ENCODE assay signal across 8 cellular contexts in genomic region chr17:1229354-1229890, GRCh38. TPM values are rescaled to one million over a fixed set of nuclear protein-coding genes. Genes with fewer than 3 reads are reported as not detected.
A peak's percentile ranks its signal among the peaks of the same experiment; 100 is the strongest.
DNase-seq lines count a peak whose midpoint lies in the region; ATAC-seq and TF ChIP-seq lines count a peak whose summit lies in the region.

No MANE protein-coding gene starts in this region.

- peaks cover 70% of the 10 kb centered on the region for H3K27me3 ChIP-seq in left ventricle myocardium inferior (ENCODE audit: low read depth)

- H3K36me3 ChIP-seq in left ventricle myocardium inferior = no peaks in the 10 kb centered on the region

- peak overlapping the region; percentile 60 for H3K27ac ChIP-seq in left ventricle myocardium inferior (replicated peaks)

- peak; percentile 40 for DNase-seq in EL
- DNase-seq in NOMO-1 treated with dmso at 0.1 percent for 144 hours (lab: John Stamatoyannopoulos, UW; ENCODE audit: unreplicated experiment) = peak; percentile 86
- DNase-seq in activated T-helper 9 cell treated with anti-CD3 and anti-CD28 coated beads, Interleukin-2, amount 50 U/mL, for 16 hours (ENCODE audit: low read depth) = peak; percentile 18
- DNase-seq in left ventricle myocardium inferior = peak; percentile 73
- peak; percentile 61 for DNase-seq in retina
- DNase-seq in NCI-H446 (lab: John Stamatoyannopoulos, UW) = no peak
- DNase-seq in NCI-H2171 treated with DMSO at 0.1 percent for 48 hours (lab: John Stamatoyannopoulos, UW) = no peak

- no peaks in the 10 kb centered on the region for H3K9me3 ChIP-seq in left ventricle myocardium inferior (replicated peaks)

- intact Hi-C loops in left ventricle myocardium inferior (cut with micrococcal nuclease) = no loop called here

- peak overlapping the region; percentile 69 for H3K4me3 ChIP-seq in left ventricle myocardium inferior

- ATAC-seq in GM21737 (IDR thresholded peaks at IDR 0.05; ENCODE audit: unreplicated experiment) = peak; percentile 41

- H3K4me1 ChIP-seq in left ventricle myocardium inferior = peaks cover 40% of the 10 kb centered on the region

- no peak for TF ChIP-seq CTCF in left ventricle myocardium inferior (IDR thresholded peaks at IDR 0.05; ENCODE audit: borderline replicate concordance)

RNA-seq across cellular contexts. Expression of gene BHLHA9, which starts 40.8 kb away (rescaled TPM):
- total RNA-seq in left ventricle myocardium inferior = not detected

RNA-seq across cellular contexts. Expression of gene ABR, which starts 49.6 kb away (rescaled TPM):
- total RNA-seq in left ventricle myocardium inferior = 170 TPM

RNA-seq across cellular contexts. Expression of gene TRARG1, which starts 50.0 kb away (rescaled TPM):
- total RNA-seq in left ventricle myocardium inferior = 0.49 TPM

Comparison
In these comparisons a context has a peak if more than half of its experiments do, and no peak if none do; other contexts are left out.
1. DNase-seq: peak in EL (single experiment), NOMO-1 treated with dmso at 0.1 percent for 144 hours (single experiment), activated T-helper 9 cell treated with anti-CD3 and anti-CD28 coated beads, Interleukin-2, amount 50 U/mL, for 16 hours (single experiment), left ventricle myocardium inferior (single experiment) and retina (single experiment); none in NCI-H446 (0 of 2) and NCI-H2171 treated with DMSO at 0.1 percent for 48 hours (single experiment).